Comparison of ENCODE assay signal across 1 cellular context in genomic region chr12:131606218-131606899, GRCh38.
TF ChIP-seq lines count a peak whose summit lies in the region.

No MANE protein-coding gene starts in this region.

TF ChIP-seq in K562, 482 proteins besides CTCF, POLR2A, EP300 and RAD21 (continued from another document and continues in another):
- TF ChIP-seq DMBX1 (CRISPR knock-in tag; IDR thresholded peaks at IDR 0.05; ENCODE audit: borderline replicate concordance) (peak; percentile 97; the same call in 1 of the 2 replicates), DNMT1 (IDR thresholded peaks at IDR 0.05) (no peak), ZNF561 (CRISPR knock-in tag; conservative IDR thresholded peaks at IDR 0.05) (peak; percentile 84), ZNF146 (CRISPR knock-in tag; IDR thresholded peaks at IDR 0.05; ENCODE audit: unreplicated experiment) (no peak), BCLAF1 (IDR thresholded peaks at IDR 0.05; ENCODE audit: borderline replicate concordance in 1 of 2, control insufficient read depth in 1 of 2, low read depth in 2 of 2, low read length in 1 of 2) (no peak), KLF1 (tag; IDR thresholded peaks at IDR 0.05) (peak; percentile 57; the same call in 1 of the 2 replicates), SNIP1 (IDR thresholded peaks at IDR 0.05; ENCODE audit: low read depth) (no peak), RFX7 (CRISPR knock-in tag; IDR thresholded peaks at IDR 0.05) (no peak), SAFB2 (IDR thresholded peaks at IDR 0.05; ENCODE audit: borderline replicate concordance, low read depth, low read length, severe bottlenecking) (no peak), ZNF324 (CRISPR knock-in tag; IDR thresholded peaks at IDR 0.05) (0 out of 2 replicates have a peak, but pooled peaks have one; percentile 25), ZNF316 (IDR thresholded peaks at IDR 0.05) (peak; percentile 83), SREBF2 (CRISPR knock-in tag; IDR thresholded peaks at IDR 0.05) (no peak), ZNF121 (CRISPR knock-in tag; conservative IDR thresholded peaks at IDR 0.05) (no peak), CXXC5 (CRISPR knock-in tag; IDR thresholded peaks at IDR 0.05) (peak; percentile 64; the same call in 1 of the 2 replicates), CLOCK (CRISPR knock-in tag; IDR thresholded peaks at IDR 0.05; ENCODE audit: borderline replicate concordance) (no peak), ZNF592 (IDR thresholded peaks at IDR 0.05) (peak; percentile 91), GTF2B (IDR thresholded peaks at IDR 0.05; ENCODE audit: extremely low read depth, insufficient read length) (no peak), TEAD2 (tag; IDR thresholded peaks at IDR 0.05) (no peak), MAFF (IDR thresholded peaks at IDR 0.05; ENCODE audit: low read length) (peak; percentile 49; the same call in 1 of the 2 replicates), ZFP1 (CRISPR knock-in tag; IDR thresholded peaks at IDR 0.05) (no peak), ZNF253 (CRISPR knock-in tag; conservative IDR thresholded peaks at IDR 0.05) (no peak), ADNP (tag; IDR thresholded peaks at IDR 0.05) (no peak), ZNF507 (tag; conservative IDR thresholded peaks at IDR 0.05) (no peak), ZNF175 (CRISPR knock-in tag; IDR thresholded peaks at IDR 0.05; ENCODE audit: low read depth) (peak; percentile 99), ESRRB (CRISPR knock-in tag; IDR thresholded peaks at IDR 0.05; ENCODE audit: borderline replicate concordance) (no peak), ZBTB9 (CRISPR knock-in tag; IDR thresholded peaks at IDR 0.05) (peak; percentile 70; the same call in 1 of the 2 replicates), SMARCC2 (IDR thresholded peaks at IDR 0.05; ENCODE audit: low read depth) (no peak), NR2C1 (IDR thresholded peaks at IDR 0.05) (no peak), NR2C1 (tag; IDR thresholded peaks at IDR 0.05) (peak; percentile 93), REST (CRISPR knock-in tag; IDR thresholded peaks at IDR 0.05; ENCODE audit: low read depth) (peak; percentile 63; the same call in 1 of the 2 replicates), ZNF445 (CRISPR knock-in tag; IDR thresholded peaks at IDR 0.05; ENCODE audit: low read depth) (0 out of 2 replicates have a peak, but pooled peaks have one; percentile 29), RCOR1 (IDR thresholded peaks at IDR 0.05; ENCODE audit: borderline replicate concordance in 1 of 2, low read depth in 2 of 2, low read length in 2 of 2) (no peak), SPI1 (IDR thresholded peaks at IDR 0.05; ENCODE audit: borderline replicate concordance, low read depth, low read length) (no peak), MLLT1 (IDR thresholded peaks at IDR 0.05) (no peak), FOSL1 (tag; conservative IDR thresholded peaks at IDR 0.05) (peak; percentile 36), BACH1 (tag; IDR thresholded peaks at IDR 0.05) (peak; percentile 88), MLX (CRISPR knock-in tag; conservative IDR thresholded peaks at IDR 0.05) (no peak), CHCHD3 (CRISPR knock-in tag; IDR thresholded peaks at IDR 0.05) (no peak), RHOXF2B (CRISPR knock-in tag; conservative IDR thresholded peaks at IDR 0.05) (peak; percentile 59; the same call in 1 of the 2 replicates), ZNF224 (CRISPR knock-in tag; IDR thresholded peaks at IDR 0.05) (no peak), MCM5 (IDR thresholded peaks at IDR 0.05; ENCODE audit: low read depth) (no peak), SIN3A (IDR thresholded peaks at IDR 0.05; ENCODE audit: borderline replicate concordance in 2 of 2, control insufficient read depth in 1 of 2, low read depth in 2 of 2, low read length in 2 of 2) (no peak), E4F1 (CRISPR knock-in tag; IDR thresholded peaks at IDR 0.05; ENCODE audit: borderline replicate concordance) (peak; percentile 69; the same call in 1 of the 2 replicates), SNRNP70 (optimal IDR thresholded peaks at IDR 0.05; ENCODE audit: low read depth, low read length) (no peak), CSDE1 (IDR thresholded peaks at IDR 0.05) (no peak)
